21 cellular contexts compared by ENCODE assay signal in the genomic region with DNA sequence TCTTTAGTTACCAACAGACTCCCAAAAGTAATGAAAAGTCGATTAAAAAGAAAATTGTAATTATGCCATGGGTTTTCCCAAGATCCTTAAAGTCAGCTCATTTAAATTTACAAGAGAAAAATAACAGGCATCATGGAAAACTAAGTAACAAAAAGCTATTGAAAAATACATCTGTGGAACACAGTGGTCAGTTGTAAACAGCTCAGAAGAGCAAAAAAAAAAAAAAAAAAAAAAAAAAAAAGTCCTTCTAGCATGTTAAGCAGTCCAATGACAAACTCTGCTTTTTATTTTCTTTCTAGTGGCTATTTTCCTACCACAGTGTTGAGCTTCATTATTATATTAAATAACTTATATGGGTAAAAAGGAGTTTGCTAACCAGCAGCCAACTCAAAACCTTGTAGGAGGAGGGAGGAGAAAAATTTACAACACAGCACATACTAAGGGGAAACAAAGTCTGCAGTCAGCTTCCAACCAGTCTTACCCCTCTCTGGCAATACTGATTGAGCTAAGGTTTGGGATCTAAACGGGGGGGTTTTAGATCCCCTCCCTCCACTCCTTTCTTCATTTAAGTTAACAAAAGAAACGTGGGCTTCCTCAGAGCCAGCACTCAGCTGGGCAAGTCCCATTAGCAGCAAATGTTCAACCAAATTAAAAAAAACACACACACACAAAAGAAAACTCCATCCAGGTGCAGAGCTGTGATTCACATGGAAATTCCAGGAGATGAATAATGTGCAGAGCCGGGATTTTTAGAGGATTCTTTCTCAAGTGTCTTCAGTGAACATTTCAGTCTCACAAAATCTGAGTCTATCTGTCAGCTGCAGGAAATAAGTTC. TPM values are rescaled to one million over a fixed set of nuclear protein-coding genes. Genes with fewer than 3 reads are reported as not detected.
A peak's percentile ranks its signal among the peaks of the same experiment; 100 is the strongest.
DNase-seq lines count a peak whose midpoint lies in the region; ATAC-seq lines count a peak whose summit lies in the region.
"Had no signal": no experiment of that assay in that cellular context is flagged by ENCODE, and none has a peak within 500 bp of the region (broad histone marks: within the 10 kb centered on the region; RNA-seq: fewer than 3 reads in every experiment).

No MANE protein-coding gene starts in this region.

- DNase-seq in kidney tubule cell (ENCODE audit: low spot score) (peak; percentile 80), substantia nigra (lab: John Stamatoyannopoulos, UW) (no peak), NOMO-1 (lab: John Stamatoyannopoulos, UW; ENCODE audit: unreplicated experiment in 2 of 2) (no peak)
- no peak for DNase-seq in activated CD8-positive, alpha-beta T cell treated with anti-CD3 and anti-CD28 coated beads, Interleukin-2, amount 10 ng/mL, durations not matched to agents 7 days and 5 days
- no peak for DNase-seq in activated CD4-positive, alpha-beta memory T cell treated with anti-CD3 and anti-CD28 coated beads, Interleukin-2, amount 10 ng/mL, durations not matched to agents 7 days and 5 days
- DNase-seq: activated CD8-positive, alpha-beta memory T cell treated with anti-CD3 and anti-CD28 coated beads, Interleukin-2, amount 10 ng/mL, durations not matched to agents 7 days and 5 days; activated gamma-delta T cell; COR-L47; NCI-H1417 treated with DMSO at 0.1 percent for 48 hours; NCI-H2227 treated with DMSO at 0.1 percent for 48 hours; NK-92 treated with Interleukin-12 subunit alpha and Interleukin-12 subunit beta, amount 100 ng/mL, for 24 hours; stimulated activated naive CD8-positive, alpha-beta T cell treated with anti-CD3 and anti-CD28 coated beads, Interleukin-15, Interleukin-2, amounts not matched to agents 100 U/mL and 50 U/mL, for 24 hours; T-helper 17 cell had no signal

- peaks cover 12% of the 10 kb centered on the region for H3K36me3 Mint-ChIP-seq in activated CD8-positive, alpha-beta T cell treated with anti-CD3 and anti-CD28 coated beads, Interleukin-2, amount 10 ng/mL, durations not matched to agents 7 days and 5 days (ENCODE audit: low read depth)
- no peaks in the 10 kb centered on the region for H3K36me3 Mint-ChIP-seq in activated CD4-positive, alpha-beta memory T cell treated with anti-CD3 and anti-CD28 coated beads, Interleukin-2, amount 10 ng/mL, durations not matched to agents 7 days and 5 days (ENCODE audit: low read depth)

- no peak for ATAC-seq in activated CD8-positive, alpha-beta T cell treated with anti-CD3 and anti-CD28 coated beads, Interleukin-2, amount 10 ng/mL, durations not matched to agents 7 days and 5 days
- no peak for ATAC-seq in GM21423 (IDR thresholded peaks at IDR 0.05; ENCODE audit: unreplicated experiment)
- ATAC-seq: activated CD4-positive, CD25-positive, alpha-beta regulatory T cell treated with anti-CD3 and anti-CD28 coated beads, Interleukin-2, amount 50 U/mL, for 24 hours; activated CD8-positive, alpha-beta memory T cell treated with anti-CD3 and anti-CD28 coated beads, Interleukin-2, amount 10 ng/mL, durations not matched to agents 7 days and 5 days; left lobe of liver; stimulated activated naive CD8-positive, alpha-beta T cell treated with anti-CD3 and anti-CD28 coated beads, Interleukin-15, Interleukin-2, amounts not matched to agents 100 U/mL and 50 U/mL, for 24 hours; T-helper 17 cell had no signal

- peaks cover 7% of the 10 kb centered on the region for H3K36me3 ChIP-seq in HUES64 (ENCODE audit: insufficient read depth, low read length)

- H3K9me3 ChIP-seq in HUES64 (ENCODE audit: insufficient read depth, low read depth, low read length): no peaks in the 10 kb centered on the region
- H3K9me3 ChIP-seq: esophagus muscularis mucosa had no signal

- no peaks in the 10 kb centered on the region for H3K27me3 Mint-ChIP-seq in activated CD8-positive, alpha-beta T cell treated with anti-CD3 and anti-CD28 coated beads, Interleukin-2, amount 10 ng/mL, durations not matched to agents 7 days and 5 days (ENCODE audit: low read depth)
- no peaks in the 10 kb centered on the region for H3K27me3 Mint-ChIP-seq in activated CD4-positive, alpha-beta memory T cell treated with anti-CD3 and anti-CD28 coated beads, Interleukin-2, amount 10 ng/mL, durations not matched to agents 7 days and 5 days
- H3K27me3 Mint-ChIP-seq: activated CD8-positive, alpha-beta memory T cell treated with anti-CD3 and anti-CD28 coated beads, Interleukin-2, amount 10 ng/mL, durations not matched to agents 7 days and 5 days; dendritic cell treated with granulocyte-macrophage colony-stimulating factor and Interleukin-4, amounts not matched to agents 40 ng/mL and 50 ng/mL, for 4 days; progenitor cell of endocrine pancreas; T-helper 17 cell had no signal

- POLR2A ChIA-PET in activated CD8-positive, alpha-beta T cell treated with anti-CD3 and anti-CD28 coated beads, Interleukin-2, amount 10 ng/mL, durations not matched to agents 7 days and 5 days (lab: Charles Lee): no interaction called here
- POLR2A ChIA-PET in activated CD4-positive, alpha-beta memory T cell treated with anti-CD3 and anti-CD28 coated beads, Interleukin-2, amount 10 ng/mL, durations not matched to agents 7 days and 5 days (lab: Charles Lee): interaction anchor here (0.5 kb wide), 1 partner anchor 107 kb away, joined by 3 read pairs; no protein-coding TSS in a partner anchor

- no peaks in the 10 kb centered on the region for H3K9me3 Mint-ChIP-seq in activated CD8-positive, alpha-beta T cell treated with anti-CD3 and anti-CD28 coated beads, Interleukin-2, amount 10 ng/mL, durations not matched to agents 7 days and 5 days (ENCODE audit: insufficient read depth)
- H3K9me3 Mint-ChIP-seq in activated CD4-positive, alpha-beta memory T cell treated with anti-CD3 and anti-CD28 coated beads, Interleukin-2, amount 10 ng/mL, durations not matched to agents 7 days and 5 days: no peaks in the 10 kb centered on the region
- H3K9me3 Mint-ChIP-seq: dendritic cell treated with granulocyte-macrophage colony-stimulating factor and Interleukin-4, amounts not matched to agents 40 ng/mL and 50 ng/mL, for 4 days had no signal

- H3K27me3 ChIP-seq in HUES64 (ENCODE audit: insufficient read depth, low read length): no peaks in the 10 kb centered on the region
- H3K27me3 ChIP-seq: esophagus muscularis mucosa had no signal

- CTCF ChIA-PET in activated CD8-positive, alpha-beta T cell treated with anti-CD3 and anti-CD28 coated beads, Interleukin-2, amount 10 ng/mL, durations not matched to agents 7 days and 5 days (lab: Charles Lee): interaction anchor here (1.0 to 1.4 kb wide), 3 partner anchors 21 to 792 kb away, joined by 3 read pairs; no protein-coding TSS in a partner anchor
- CTCF ChIA-PET in activated CD4-positive, alpha-beta memory T cell treated with anti-CD3 and anti-CD28 coated beads, Interleukin-2, amount 10 ng/mL, durations not matched to agents 7 days and 5 days (lab: Charles Lee): interaction anchor here (1.2 kb wide), 1 partner anchor 40 kb away, joined by 4 read pairs; no protein-coding TSS in a partner anchor

- H3K4me3 Mint-ChIP-seq in activated CD8-positive, alpha-beta T cell treated with anti-CD3 and anti-CD28 coated beads, Interleukin-2, amount 10 ng/mL, durations not matched to agents 7 days and 5 days: no peak overlapping the region
- no peak overlapping the region for H3K4me3 Mint-ChIP-seq in activated CD4-positive, alpha-beta memory T cell treated with anti-CD3 and anti-CD28 coated beads, Interleukin-2, amount 10 ng/mL, durations not matched to agents 7 days and 5 days
- H3K4me3 Mint-ChIP-seq: activated CD8-positive, alpha-beta memory T cell treated with anti-CD3 and anti-CD28 coated beads, Interleukin-2, amount 10 ng/mL, durations not matched to agents 7 days and 5 days; dendritic cell treated with granulocyte-macrophage colony-stimulating factor and Interleukin-4, amounts not matched to agents 40 ng/mL and 50 ng/mL, for 4 days had no signal

- H3K27ac ChIP-seq in HUES64 (ENCODE audit: low read depth, low read length): peak overlapping the region; percentile 73
- peak overlapping the region; percentile 94 for H3K27ac ChIP-seq in cingulate gyrus (ENCODE audit: low read depth, low read length)
- peak overlapping the region; percentile 84 for H3K27ac ChIP-seq in substantia nigra (ENCODE audit: low read depth, low read length, poor library complexity, severe bottlenecking)
- H3K27ac ChIP-seq: esophagus muscularis mucosa had no signal

- peaks cover 52% of the 10 kb centered on the region for H3K4me1 ChIP-seq in HUES64 (ENCODE audit: insufficient read depth, low read length)

- WGBS in HUES64: 14% methylated on average over 3 of the region's 4 CpGs

- H3K27ac Mint-ChIP-seq in activated CD8-positive, alpha-beta T cell treated with anti-CD3 and anti-CD28 coated beads, Interleukin-2, amount 10 ng/mL, durations not matched to agents 7 days and 5 days: no peak overlapping the region
- H3K27ac Mint-ChIP-seq in activated CD4-positive, alpha-beta memory T cell treated with anti-CD3 and anti-CD28 coated beads, Interleukin-2, amount 10 ng/mL, durations not matched to agents 7 days and 5 days: no peak overlapping the region
- H3K27ac Mint-ChIP-seq: activated CD8-positive, alpha-beta memory T cell treated with anti-CD3 and anti-CD28 coated beads, Interleukin-2, amount 10 ng/mL, durations not matched to agents 7 days and 5 days; dendritic cell treated with granulocyte-macrophage colony-stimulating factor and Interleukin-4, amounts not matched to agents 40 ng/mL and 50 ng/mL, for 4 days; progenitor cell of endocrine pancreas had no signal

- H3K4me1 Mint-ChIP-seq in activated CD8-positive, alpha-beta T cell treated with anti-CD3 and anti-CD28 coated beads, Interleukin-2, amount 10 ng/mL, durations not matched to agents 7 days and 5 days (ENCODE audit: low read depth): no peaks in the 10 kb centered on the region
- H3K4me1 Mint-ChIP-seq in activated CD4-positive, alpha-beta memory T cell treated with anti-CD3 and anti-CD28 coated beads, Interleukin-2, amount 10 ng/mL, durations not matched to agents 7 days and 5 days: no peaks in the 10 kb centered on the region
- H3K4me1 Mint-ChIP-seq: T-helper 17 cell had no signal

- peak overlapping the region; percentile 38 for H3K9ac ChIP-seq in HUES64 (ENCODE audit: low read depth, low read length)

- no peak overlapping the region; the same call in 1 of the 2 replicates for H3K4me3 ChIP-seq in HUES64 (ENCODE audit: low read length)
- H3K4me3 ChIP-seq: esophagus muscularis mucosa had no signal

RNA-seq across cellular contexts. Expression of gene RASGEF1B, which starts 44.7 kb away (rescaled TPM):
- polyA plus RNA-seq in HUES64 (2013, experiment 1 of 2): 6.1 TPM
- polyA plus RNA-seq in HUES64 (2013, experiment 2 of 2): 5.4 TPM
- 1 to 10 TPM; 2.0 to 2.4 TPM for total RNA-seq in activated CD8-positive, alpha-beta T cell treated with anti-CD3 and anti-CD28 coated beads, Interleukin-2, amount 10 ng/mL, durations not matched to agents 7 days and 5 days
- total RNA-seq in activated CD4-positive, alpha-beta memory T cell treated with anti-CD3 and anti-CD28 coated beads, Interleukin-2, amount 10 ng/mL, durations not matched to agents 7 days and 5 days: 1 to 10 TPM; 2.4 to 3.4 TPM
